ENCODE assay signal across 9 cellular contexts in genomic region chr17:63447688-63448005, GRCh38. TPM values are rescaled to one million over a fixed set of nuclear protein-coding genes. Genes with fewer than 3 reads are reported as not detected.
DNase-seq lines count a peak whose midpoint lies in the region; ATAC-seq and TF ChIP-seq lines count a peak whose summit lies in the region.
"Had no signal": no experiment of that assay in that cellular context is flagged by ENCODE, and none has a peak within 500 bp of the region (broad histone marks: within the 10 kb centered on the region; RNA-seq: fewer than 3 reads in every experiment).

No MANE protein-coding gene starts in this region.

- no peaks in the 10 kb centered on the region for H3K36me3 Mint-ChIP-seq in stimulated activated naive CD8-positive, alpha-beta T cell treated with anti-CD3 and anti-CD28 coated beads, Interleukin-15, Interleukin-2, amounts not matched to agents 100 ng/mL and 50 ng/mL, for 24 hours (ENCODE audit: low read depth)
- no peaks in the 10 kb centered on the region for H3K36me3 Mint-ChIP-seq in activated naive CD8-positive, alpha-beta T cell treated with anti-CD3 and anti-CD28 coated beads, Interleukin-2, amount 50 U/mL, for 24 hours (ENCODE audit: low read depth)
- H3K36me3 Mint-ChIP-seq in memory B cell: no peaks in the 10 kb centered on the region

- H3K4me3 ChIP-seq in vagina (no peak overlapping the region), SJCRH30 (no peak overlapping the region)

- peak overlapping the region; percentile 83 for H3K27ac Mint-ChIP-seq in stimulated activated naive CD8-positive, alpha-beta T cell treated with anti-CD3 and anti-CD28 coated beads, Interleukin-15, Interleukin-2, amounts not matched to agents 100 ng/mL and 50 ng/mL, for 24 hours
- peak overlapping the region; percentile 73 for H3K27ac Mint-ChIP-seq in activated naive CD8-positive, alpha-beta T cell treated with anti-CD3 and anti-CD28 coated beads, Interleukin-2, amount 50 U/mL, for 24 hours
- H3K27ac Mint-ChIP-seq in memory B cell: peak overlapping the region; percentile 94

- H3K4me3 Mint-ChIP-seq in stimulated activated naive CD8-positive, alpha-beta T cell treated with anti-CD3 and anti-CD28 coated beads, Interleukin-15, Interleukin-2, amounts not matched to agents 100 ng/mL and 50 ng/mL, for 24 hours: no peak overlapping the region
- peak overlapping the region; percentile 63 for H3K4me3 Mint-ChIP-seq in activated naive CD8-positive, alpha-beta T cell treated with anti-CD3 and anti-CD28 coated beads, Interleukin-2, amount 50 U/mL, for 24 hours
- no peak overlapping the region for H3K4me3 Mint-ChIP-seq in memory B cell

- DNase-seq in stimulated activated naive CD8-positive, alpha-beta T cell treated with anti-CD3 and anti-CD28 coated beads, Interleukin-15, Interleukin-2, amounts not matched to agents 100 U/mL and 50 U/mL, for 24 hours: no peak
- DNase-seq in activated naive CD8-positive, alpha-beta T cell treated with anti-CD3 and anti-CD28 coated beads, Interleukin-2, amount 50 U/mL, for 24 hours: no peak
- DNase-seq in memory B cell (ENCODE audit: low spot score in 2 of 2): no peak
- no peak for DNase-seq in vagina (ENCODE audit: extremely low spot score in 2 of 2)
- DNase-seq in NCI-H526 (lab: John Stamatoyannopoulos, UW): no peak
- no peak for DNase-seq in NCI-H1105 (lab: John Stamatoyannopoulos, UW)
- no peak for DNase-seq in SJCRH30

- peaks cover 29% of the 10 kb centered on the region for H3K4me1 Mint-ChIP-seq in stimulated activated naive CD8-positive, alpha-beta T cell treated with anti-CD3 and anti-CD28 coated beads, Interleukin-15, Interleukin-2, amounts not matched to agents 100 ng/mL and 50 ng/mL, for 24 hours (ENCODE audit: low read depth)
- peaks cover 24% of the 10 kb centered on the region for H3K4me1 Mint-ChIP-seq in activated naive CD8-positive, alpha-beta T cell treated with anti-CD3 and anti-CD28 coated beads, Interleukin-2, amount 50 U/mL, for 24 hours
- peaks cover 7% of the 10 kb centered on the region for H3K4me1 Mint-ChIP-seq in memory B cell

- no peak for ATAC-seq in stimulated activated naive CD8-positive, alpha-beta T cell treated with anti-CD3 and anti-CD28 coated beads, Interleukin-15, Interleukin-2, amounts not matched to agents 100 U/mL and 50 U/mL, for 24 hours
- ATAC-seq in activated naive CD8-positive, alpha-beta T cell treated with anti-CD3 and anti-CD28 coated beads, Interleukin-2, amount 50 U/mL, for 24 hours: no peak
- ATAC-seq in memory B cell (ENCODE audit: low read depth): no peak

- no peak for TF ChIP-seq POLR2A in vagina (IDR thresholded peaks at IDR 0.05)

- no peaks in the 10 kb centered on the region for H3K27me3 ChIP-seq in vagina
- H3K27me3 ChIP-seq in SJCRH30: no peaks in the 10 kb centered on the region

- H3K9me3 ChIP-seq in vagina: no peaks in the 10 kb centered on the region
- no peaks in the 10 kb centered on the region for H3K9me3 ChIP-seq in SJCRH30 (replicated peaks)

- peaks cover 34% of the 10 kb centered on the region for H3K4me1 ChIP-seq in vagina
- H3K4me1 ChIP-seq in SJCRH30: no peaks in the 10 kb centered on the region

- H3K9me3 Mint-ChIP-seq in stimulated activated naive CD8-positive, alpha-beta T cell treated with anti-CD3 and anti-CD28 coated beads, Interleukin-15, Interleukin-2, amounts not matched to agents 100 ng/mL and 50 ng/mL, for 24 hours: no peaks in the 10 kb centered on the region
- H3K9me3 Mint-ChIP-seq in activated naive CD8-positive, alpha-beta T cell treated with anti-CD3 and anti-CD28 coated beads, Interleukin-2, amount 50 U/mL, for 24 hours: no peaks in the 10 kb centered on the region
- H3K9me3 Mint-ChIP-seq in memory B cell: no peaks in the 10 kb centered on the region
- H3K9me3 Mint-ChIP-seq: activated T-helper 1 cell treated with anti-CD3 and anti-CD28 coated beads, Interleukin-12 subunit alpha, Interleukin-12 subunit beta, Interleukin-2, Interleukin-4 antibody, amounts not matched to agents 30 ng/mL and 10 ng/mL and 1 ng/mL, durations not matched to agents 14 hours and 24 hours and 36 hours had no signal

- H3K36me3 ChIP-seq in vagina (no peaks in the 10 kb centered on the region), SJCRH30 (no peaks in the 10 kb centered on the region)

- H3K27me3 Mint-ChIP-seq in stimulated activated naive CD8-positive, alpha-beta T cell treated with anti-CD3 and anti-CD28 coated beads, Interleukin-15, Interleukin-2, amounts not matched to agents 100 ng/mL and 50 ng/mL, for 24 hours: peaks cover 4% of the 10 kb centered on the region
- peaks cover 6% of the 10 kb centered on the region for H3K27me3 Mint-ChIP-seq in activated naive CD8-positive, alpha-beta T cell treated with anti-CD3 and anti-CD28 coated beads, Interleukin-2, amount 50 U/mL, for 24 hours
- H3K27me3 Mint-ChIP-seq in memory B cell: no peaks in the 10 kb centered on the region

- H3K27ac ChIP-seq in vagina: peak overlapping the region; percentile 93
- H3K27ac ChIP-seq in SJCRH30: no peak overlapping the region

- TF ChIP-seq CTCF in vagina (IDR thresholded peaks at IDR 0.05): no peak

- intact Hi-C loops in vagina (cut with DNase I): loop anchor here (10.0 kb wide), 1 partner anchor 97 kb away; no protein-coding TSS in a partner anchor

RNA-seq across cellular contexts. Expression of gene CYB561, which starts 1.5 kb away (rescaled TPM):
- total RNA-seq in vagina: 46.2 TPM
- not detected in 2 replicates for total RNA-seq in SJCRH30 (2014; rRNA removed; shearing (Covaris generic))

RNA-seq across cellular contexts. Expression of gene ACE, which starts 29.2 kb away (rescaled TPM):
- 9.6 TPM for total RNA-seq in vagina
- 0.76 and 1.1 TPM in 2 replicates for total RNA-seq in SJCRH30 (2014; rRNA removed; shearing (Covaris generic))

Comparison
In these comparisons a context has a peak if more than half of its experiments do, and no peak if none do; other contexts are left out.
1. RNA of gene CYB561, which starts 1.5 kb away (total RNA-seq): 46.2 TPM in vagina (single experiment); not detected in SJCRH30; every median in the first group is over 10 times any median in the second.
2. Peak in every context shown above with its lines, with median percentiles within 50 percentile points of each other: H3K27ac Mint-ChIP-seq.